Comparison of ENCODE assay signal across 11 cellular contexts in genomic region chr12:41141076-41141475, GRCh38. TPM values are rescaled to one million over a fixed set of nuclear protein-coding genes. Genes with fewer than 3 reads are reported as not detected.
"Had no signal": no experiment of that assay in that cellular context is flagged by ENCODE, and none has a peak within 500 bp of the region (broad histone marks: within the 10 kb centered on the region; RNA-seq: fewer than 3 reads in every experiment).

No MANE protein-coding gene starts in this region.

- H3K27ac ChIP-seq: GM23248, HL-60 had no signal

- H3K36me3 ChIP-seq: HAP-1 had no signal

- DNase-seq: GM23248, GOT3, H7, HFFc6 had no signal

- H3K4me1 ChIP-seq: HAP-1 had no signal

- ATAC-seq: HCT116, HepG2 had no signal

- H3K4me3 ChIP-seq: GM23248, HAP-1 had no signal

- H3K9me3 ChIP-seq: HAP-1 had no signal

RNA-seq across cellular contexts. Expression of gene PDZRN4, which starts 47.0 kb away (rescaled TPM):
- total RNA-seq: GM23248, H4, HepG2, HFFc6, HT1080 had no signal
- polyA plus RNA-seq: GM23248, HepG2, IgD-negative memory B cell had no signal
